25 cellular contexts compared by ENCODE assay signal in genomic region chr4:3337811-3338210, GRCh38.
"Had no signal": no experiment of that assay in that cellular context is flagged by ENCODE, and none has a peak within 500 bp of the region (broad histone marks: within the 10 kb centered on the region; RNA-seq: fewer than 3 reads in every experiment).

No MANE protein-coding gene starts in this region.

- H3K27ac ChIP-seq: epithelial cell of prostate, gastrocnemius medialis, neural progenitor cell, prostate gland, right atrium auricular region, sigmoid colon, stomach, tibial artery, upper lobe of left lung had no signal

- H3K4me3 ChIP-seq: dorsolateral prefrontal cortex, gastrocnemius medialis, neural progenitor cell, prostate gland, right atrium auricular region, sigmoid colon, stomach, tibial artery, upper lobe of left lung had no signal

- H3K9me3 ChIP-seq: gastrocnemius medialis, prostate gland, right atrium auricular region, sigmoid colon, stomach, tibial artery, upper lobe of left lung had no signal

- DNase-seq: dorsolateral prefrontal cortex; effector CD4-positive, alpha-beta T cell; foreskin fibroblast; gastrocnemius medialis; mammary epithelial cell; mesendoderm; midbrain; naive thymus-derived CD4-positive, alpha-beta T cell; nucleus accumbens; sigmoid colon; stimulated activated CD4-positive, alpha-beta T cell treated with anti-CD3 and anti-CD28 coated beads, Interleukin-2, amount 100 ng/mL, for 24 hours; stimulated activated CD4-positive, alpha-beta T cell treated with anti-CD3 and anti-CD28 coated beads, Interleukin-4, amount 100 ng/mL, for 24 hours; stimulated activated naive CD4-positive, alpha-beta T cell treated with Interleukin-2 at 50 U/mL for 16 hours; stomach; tibial artery; upper lobe of left lung had no signal

- H3K4me3 Mint-ChIP-seq: naive thymus-derived CD4-positive, alpha-beta T cell; nephron; neural progenitor cell; stimulated activated effector memory CD8-positive, alpha-beta T cell treated with anti-CD3 and anti-CD28 coated beads, Interleukin-12 subunit alpha, Interleukin-12 subunit beta, amount 100 ng/mL, for 72 hours had no signal

- H3K27me3 ChIP-seq: dorsolateral prefrontal cortex, gastrocnemius medialis, neural progenitor cell, right atrium auricular region, sigmoid colon, stomach, tibial artery, upper lobe of left lung had no signal

- H3K4me2 ChIP-seq: neural progenitor cell had no signal

- H2AFZ ChIP-seq: neural progenitor cell had no signal

- H3K9ac ChIP-seq: neural progenitor cell had no signal

- H3K36me3 ChIP-seq: gastrocnemius medialis, neural progenitor cell, prostate gland, right atrium auricular region, stomach, tibial artery, upper lobe of left lung had no signal

- FAIRE-seq: colon, keratinocyte, urothelium cell line had no signal

- H3K36me3 Mint-ChIP-seq: stimulated activated effector memory CD8-positive, alpha-beta T cell treated with anti-CD3 and anti-CD28 coated beads, Interleukin-12 subunit alpha, Interleukin-12 subunit beta, amount 100 ng/mL, for 72 hours had no signal

- H3K9me3 Mint-ChIP-seq: naive thymus-derived CD4-positive, alpha-beta T cell; stimulated activated effector memory CD8-positive, alpha-beta T cell treated with anti-CD3 and anti-CD28 coated beads, Interleukin-12 subunit alpha, Interleukin-12 subunit beta, amount 100 ng/mL, for 72 hours had no signal

- H3K27ac Mint-ChIP-seq: nephron; neural progenitor cell; stimulated activated effector memory CD8-positive, alpha-beta T cell treated with anti-CD3 and anti-CD28 coated beads, Interleukin-12 subunit alpha, Interleukin-12 subunit beta, amount 100 ng/mL, for 72 hours had no signal

- H3K4me1 ChIP-seq: prostate gland, right atrium auricular region had no signal
